In genomic region chr1:214640431-214641213, GRCh38 we compare ENCODE assay signal across 1 cellular context.
TF ChIP-seq lines count a peak whose summit lies in the region.

No MANE protein-coding gene starts in this region.

TF ChIP-seq in IMR-90, 13 proteins besides CTCF, POLR2A, EP300 and RAD21:
- TF ChIP-seq, protein P1, sequence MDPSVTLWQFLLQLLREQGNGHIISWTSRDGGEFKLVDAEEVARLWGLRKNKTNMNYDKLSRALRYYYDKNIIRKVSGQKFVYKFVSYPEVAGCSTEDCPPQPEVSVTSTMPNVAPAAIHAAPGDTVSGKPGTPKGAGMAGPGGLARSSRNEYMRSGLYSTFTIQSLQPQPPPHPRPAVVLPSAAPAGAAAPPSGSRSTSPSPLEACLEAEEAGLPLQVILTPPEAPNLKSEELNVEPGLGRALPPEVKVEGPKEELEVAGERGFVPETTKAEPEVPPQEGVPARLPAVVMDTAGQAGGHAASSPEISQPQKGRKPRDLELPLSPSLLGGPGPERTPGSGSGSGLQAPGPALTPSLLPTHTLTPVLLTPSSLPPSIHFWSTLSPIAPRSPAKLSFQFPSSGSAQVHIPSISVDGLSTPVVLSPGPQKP (IDR thresholded peaks at IDR 0.05; ENCODE audit: borderline replicate concordance, low read depth, low read length) = no peak
- no peak for TF ChIP-seq SMC3 (IDR thresholded peaks at IDR 0.05; ENCODE audit: low read depth, low read length)
- no peak for TF ChIP-seq NFE2L2 (IDR thresholded peaks at IDR 0.05; ENCODE audit: low read depth, low read length)
- TF ChIP-seq BHLHE40 (IDR thresholded peaks at IDR 0.05; ENCODE audit: low read depth, low read length) = no peak
- TF ChIP-seq CHD1 (IDR thresholded peaks at IDR 0.05; ENCODE audit: low read depth, low read length) = no peak
- no peak for TF ChIP-seq MAZ (IDR thresholded peaks at IDR 0.05; ENCODE audit: borderline replicate concordance, low read depth, low read length)
- TF ChIP-seq MXI1 (IDR thresholded peaks at IDR 0.05; ENCODE audit: borderline replicate concordance, low read depth, low read length) = no peak
- no peak for TF ChIP-seq RFX5 (IDR thresholded peaks at IDR 0.05; ENCODE audit: low read depth, low read length)
